18 cellular contexts compared by ENCODE assay signal in genomic region chr16:27843800-27844199, GRCh38.
A peak's percentile ranks its signal among the peaks of the same experiment; 100 is the strongest.
DNase-seq lines count a peak whose midpoint lies in the region; ATAC-seq, FAIRE-seq and TF ChIP-seq lines count a peak whose summit lies in the region.
"Had no signal": no experiment of that assay in that cellular context is flagged by ENCODE, and none has a peak within 500 bp of the region (broad histone marks: within the 10 kb centered on the region; RNA-seq: fewer than 3 reads in every experiment).

No MANE protein-coding gene starts in this region.

- H3K36me3 ChIP-seq in prostate gland = no peaks in the 10 kb centered on the region

- no peaks in the 10 kb centered on the region for H3K27me3 ChIP-seq in prostate gland (replicated peaks; ENCODE audit: insufficient read depth)

- no peak overlapping the region for H3K4me3 ChIP-seq in prostate gland
- H3K4me3 ChIP-seq: K562 had no signal

- TF ChIP-seq POLR2A in H54 (IDR thresholded peaks at IDR 0.05; ENCODE audit: low read depth, low read length) = no peak
- TF ChIP-seq POLR2A in prostate gland (IDR thresholded peaks at IDR 0.05) = no peak

- no peak for TF ChIP-seq CTCF in prostate gland (IDR thresholded peaks at IDR 0.05)

- no peaks in the 10 kb centered on the region for H3K4me1 ChIP-seq in prostate gland (replicated peaks)

- no peaks in the 10 kb centered on the region for H3K9me3 ChIP-seq in prostate gland

- ATAC-seq in GM18907 (IDR thresholded peaks at IDR 0.05; ENCODE audit: unreplicated experiment) = no peak
- ATAC-seq: HCT116, K562 had no signal

- H3K27ac ChIP-seq in prostate gland = no peak overlapping the region
- H3K27ac ChIP-seq: 22Rv1 had no signal

- FAIRE-seq in RCC 7860 (lab: Jason Lieb, UNC) (no peak), urothelium cell line (lab: Jason Lieb, UNC) (no peak), H54 (lab: Jason Lieb, UNC) (no peak)
- FAIRE-seq: G401.6, K562 had no signal

- DNase-seq in activated effector memory CD4-positive, alpha-beta T cell treated with anti-CD3 and anti-CD28 coated beads, Interleukin-2, amount 50 U/mL, for 16 hours = peak; percentile 5
- DNase-seq in activated effector memory CD4-positive, alpha-beta T cell treated with Interleukin-2 at 50 U/mL for 16 hours = no peak
- DNase-seq in RCC 7860 (ENCODE audit: low spot score) (peak; percentile 11), foreskin melanocyte (peak; percentile 79), urothelium cell line (ENCODE audit: low spot score) (peak; percentile 14), H54 (ENCODE audit: insufficient read length, low spot score) (no peak), prostate gland (ENCODE audit: low spot score) (no peak)
- DNase-seq: DMS 273 treated with DMSO at 0.1 percent for 48 hours, DND-41, NCI-H1417 treated with DMSO at 0.1 percent for 48 hours, NCI-H2029, NCI-H345, NCI-H748 treated with DMSO at 0.1 percent for 48 hours had no signal

- WGBS in prostate gland = 36% methylated on average over 1 of the region's 1 CpG

- intact Hi-C loops in prostate gland (cut with DNase I) = no loop called here

Comparison
In these comparisons a context has a peak if more than half of its experiments do, and no peak if none do; other contexts are left out.
1. DNase-seq: peak in activated effector memory CD4-positive, alpha-beta T cell treated with anti-CD3 and anti-CD28 coated beads, Interleukin-2, amount 50 U/mL, for 16 hours (single experiment), RCC 7860 (single experiment), foreskin melanocyte (single experiment) and urothelium cell line (single experiment); none in activated effector memory CD4-positive, alpha-beta T cell treated with Interleukin-2 at 50 U/mL for 16 hours (single experiment), H54 (single experiment) and prostate gland (single experiment).